ENCODE assay signal across 15 cellular contexts in the genomic region with DNA sequence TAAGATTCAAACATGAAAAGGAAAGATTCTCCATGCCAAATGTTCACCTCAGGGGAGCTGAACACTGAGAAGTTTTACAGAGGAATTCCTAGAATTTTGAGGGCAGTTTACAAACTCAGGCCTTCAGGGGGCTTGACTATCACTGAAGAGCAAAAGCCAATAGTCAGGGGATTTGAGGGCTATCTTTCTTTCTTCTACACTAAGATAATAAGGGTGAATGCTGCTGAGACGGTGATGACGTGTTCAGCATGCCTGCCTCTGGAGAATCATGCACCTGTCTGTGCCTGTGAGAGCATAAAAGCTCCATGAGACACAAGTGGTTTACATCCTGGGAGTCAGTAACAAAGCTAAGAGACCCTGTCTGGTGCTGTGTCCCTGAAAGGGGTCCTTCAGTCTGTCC.
DNase-seq lines count a peak whose midpoint lies in the region; ATAC-seq, FAIRE-seq and TF ChIP-seq lines count a peak whose summit lies in the region.
"Had no signal": no experiment of that assay in that cellular context is flagged by ENCODE, and none has a peak within 500 bp of the region (broad histone marks: within the 10 kb centered on the region; RNA-seq: fewer than 3 reads in every experiment).

No MANE protein-coding gene starts in this region.

- H3K36me3 ChIP-seq in HepG2 (replicated peaks in 1 of 2; ENCODE audit: control insufficient read depth in 1 of 2, insufficient read depth in 2 of 2, low read length in 2 of 2) (no peaks in the 10 kb centered on the region), right lobe of liver (no peaks in the 10 kb centered on the region), mesodermal cell (ENCODE audit: control insufficient read depth, insufficient read depth, low read length) (no peaks in the 10 kb centered on the region), PC-3 (ENCODE audit: low read depth, low read length) (no peaks in the 10 kb centered on the region)
- H3K36me3 ChIP-seq: BLaER1 treated with 17β-estradiol and CSF1 and Interleukin-3, amounts not matched to agents 10 nM and 100 nM had no signal

- no peak overlapping the region for H3K9ac ChIP-seq in HepG2 (ENCODE audit: insufficient read depth, low read depth, low read length)
- H3K9ac ChIP-seq in PC-3 (ENCODE audit: low read length), result no peak overlapping the region
- H3K9ac ChIP-seq: BLaER1 treated with 17β-estradiol and CSF1 and Interleukin-3, amounts not matched to agents 10 nM and 100 nM had no signal

- CTCF ChIA-PET in HepG2 (lab: Yijun Ruan, JAX; ENCODE audit: low intra/inter-chr PET ratio, low total read pairs) (no interaction called here), PC-3 (lab: Charles Lee) (no interaction called here)

- no peak overlapping the region for H2AFZ ChIP-seq in HepG2 (ENCODE audit: low read length)
- no peak overlapping the region for H2AFZ ChIP-seq in PC-3 (ENCODE audit: low read length)

- H3K27me3 ChIP-seq in HepG2 (ENCODE audit: control insufficient read depth in 1 of 2, insufficient read depth in 2 of 2, low read length in 2 of 2) (no peaks in the 10 kb centered on the region), right lobe of liver (no peaks in the 10 kb centered on the region), PC-3 (ENCODE audit: low read length) (no peaks in the 10 kb centered on the region)
- H3K27me3 ChIP-seq: BLaER1 treated with 17β-estradiol and CSF1 and Interleukin-3, amounts not matched to agents 10 nM and 100 nM had no signal

- BruUV-seq in HepG2 (replicated peaks; lab: Mats Ljungman, UMichigan), result no TSS peak
- BruUV-seq in PC-3 (replicated peaks; lab: Mats Ljungman, UMichigan), result no TSS peak

- POLR2A ChIA-PET in HepG2 (lab: Yijun Ruan, JAX) (no interaction called here), PC-3 (lab: Charles Lee; ENCODE audit: unreplicated experiment) (no interaction called here)

- H4K20me1 ChIP-seq in HepG2 (ENCODE audit: insufficient read depth, low read length) (no peaks in the 10 kb centered on the region), PC-3 (ENCODE audit: low read length) (no peaks in the 10 kb centered on the region)
- H4K20me1 ChIP-seq: BLaER1 treated with 17β-estradiol and CSF1 and Interleukin-3, amounts not matched to agents 10 nM and 100 nM had no signal

- TF ChIP-seq CTCF in HepG2 (CRISPR knock-in tag; IDR thresholded peaks at IDR 0.05), result no peak
- no peak for TF ChIP-seq CTCF in right lobe of liver (IDR thresholded peaks at IDR 0.05)
- no peak for TF ChIP-seq CTCF in PC-3 (conservative IDR thresholded peaks at IDR 0.05; ENCODE audit: low read depth, low read length)

- H3K4me2 ChIP-seq in HepG2 (ENCODE audit: low read depth, low read length), result no peak overlapping the region
- H3K4me2 ChIP-seq in PC-3 (ENCODE audit: low read length), result no peak overlapping the region
- H3K4me2 ChIP-seq: BLaER1 treated with 17β-estradiol and CSF1 and Interleukin-3, amounts not matched to agents 10 nM and 100 nM had no signal

- H3K4me1 ChIP-seq in HepG2 (ENCODE audit: insufficient read depth, low read length), result no peaks in the 10 kb centered on the region
- H3K4me1 ChIP-seq in right lobe of liver, result no peaks in the 10 kb centered on the region
- peaks cover 16% of the 10 kb centered on the region for H3K4me1 ChIP-seq in mesodermal cell (ENCODE audit: control insufficient read depth, insufficient read depth, low read length, poor library complexity, severe bottlenecking)
- H3K4me1 ChIP-seq in PC-3 (ENCODE audit: insufficient read depth, low read length), result no peaks in the 10 kb centered on the region; the same call in 1 of the 2 replicates
- H3K4me1 ChIP-seq: BLaER1 treated with 17β-estradiol and CSF1 and Interleukin-3, amounts not matched to agents 10 nM and 100 nM had no signal

- H3K4me3 ChIP-seq in HepG2 (replicated peaks in 1 of 3; ENCODE audit: insufficient read depth in 1 of 3, low read depth in 2 of 3, low read length in 3 of 3), result no peak overlapping the region
- no peak overlapping the region for H3K4me3 ChIP-seq in right lobe of liver
- no peak overlapping the region for H3K4me3 ChIP-seq in mesodermal cell (ENCODE audit: extremely low read depth, insufficient read depth, low read length, poor library complexity, severe bottlenecking)
- no peak overlapping the region for H3K4me3 ChIP-seq in PC-3 (ENCODE audit: low read length)
- H3K4me3 ChIP-seq: BLaER1 treated with 17β-estradiol and CSF1 and Interleukin-3, amounts not matched to agents 10 nM and 100 nM; GM12878 had no signal

- no peak for TF ChIP-seq RAD21 in HepG2 (CRISPR knock-in tag; IDR thresholded peaks at IDR 0.05)

- in situ Hi-C loops in HepG2 (cut with HindIII; ENCODE audit: extremely low pct_ligation_motif_present, low pct_unique_long_range_greater_than_20kb), result no loop called here

- no peaks in the 10 kb centered on the region for H3F3A ChIP-seq in PC-3 (ENCODE audit: low read length, unreplicated experiment)

- TF ChIP-seq EP300 in HepG2 (IDR thresholded peaks at IDR 0.05; ENCODE audit: low read depth in 2 of 2, low read length in 2 of 2) (no peak), HepG2 (CRISPR knock-in tag; IDR thresholded peaks at IDR 0.05; ENCODE audit: borderline replicate concordance) (no peak)

- H3K27ac ChIP-seq in HepG2 (ENCODE audit: extremely low read length, insufficient read depth, low read length) (no peak overlapping the region), right lobe of liver (no peak overlapping the region), mesodermal cell (ENCODE audit: low read depth, low read length, severe bottlenecking) (peak overlapping the region; percentile 64), PC-3 (ENCODE audit: low read length) (no peak overlapping the region)
- H3K27ac ChIP-seq: BLaER1 treated with 17β-estradiol and CSF1 and Interleukin-3, amounts not matched to agents 10 nM and 100 nM had no signal

- FAIRE-seq in HepG2 (lab: Jason Lieb, UNC), result no peak
- FAIRE-seq: GM12878, HTR-8/SVneo had no signal

- no peaks in the 10 kb centered on the region for H3K79me2 ChIP-seq in HepG2 (ENCODE audit: insufficient read depth, low read length)
- H3K79me2 ChIP-seq in PC-3 (ENCODE audit: low read length), result no peaks in the 10 kb centered on the region

- no peaks in the 10 kb centered on the region for H3K9me2 ChIP-seq in PC-3 (replicated peaks; ENCODE audit: low read length)

- WGBS in HepG2 (ENCODE audit: low lambda C conversion rate), result 22% methylated on average over 2 of the region's 2 CpGs
- no CpG with 5 or more reads among the region's 2 CpGs for WGBS in right lobe of liver (ENCODE audit: insufficient coverage, low coverage, low lambda C conversion rate, missing lambda C conversion rate)
- WGBS in mesodermal cell (ENCODE audit: insufficient coverage in 2 of 2), 2 experiments, result 75 to 80% methylated on average over 1 to 2 of the region's 2 CpGs

- TF ChIP-seq POLR2A in HepG2 (IDR thresholded peaks at IDR 0.05; ENCODE audit: insufficient read depth in 1 of 2, low read depth in 2 of 2, low read length in 2 of 2) (no peak), right lobe of liver (IDR thresholded peaks at IDR 0.05) (no peak)

- intact Hi-C loops in HepG2 (cut with micrococcal nuclease; ENCODE audit: unreplicated experiment) (no loop called here), right lobe of liver (cut with DNase I) (no loop called here), PC-3 (cut with micrococcal nuclease) (no loop called here)

- DNase-seq in HepG2 (ENCODE audit: low spot score), result no peak
- DNase-seq in right lobe of liver, result no peak
- DNase-seq in NCI-H345 treated with DMSO at 0.1 percent for 48 hours (lab: John Stamatoyannopoulos, UW; ENCODE audit: unreplicated experiment), result peak; percentile 33
- no peak for DNase-seq in T1000 (lab: John Stamatoyannopoulos, UW)
- no peak for DNase-seq in PC-3
- DNase-seq: CD8-positive, alpha-beta T cell; GOT3; H7; HFFc6 had no signal

- no peak for ATAC-seq in HepG2
- ATAC-seq in right lobe of liver, result no peak
- ATAC-seq in PC-3, result no peak
- ATAC-seq in HG03354 (IDR thresholded peaks at IDR 0.05; ENCODE audit: poor library complexity, severe bottlenecking, unreplicated experiment), result no peak
- ATAC-seq: CD8-positive, alpha-beta T cell; GM12878; HCT116 had no signal

- H3K9me3 ChIP-seq in HepG2 (ENCODE audit: low read length) (peaks cover 95% of the 10 kb centered on the region), right lobe of liver (no peaks in the 10 kb centered on the region), mesodermal cell (ENCODE audit: control insufficient read depth, low read length) (no peaks in the 10 kb centered on the region), PC-3 (ENCODE audit: low read length) (no peaks in the 10 kb centered on the region)

TF ChIP-seq in HepG2, 621 proteins besides CTCF, POLR2A, EP300 and RAD21:
- TF ChIP-seq ZSCAN25 (CRISPR knock-in tag; IDR thresholded peaks at IDR 0.05) (no peak), CREB1 (IDR thresholded peaks at IDR 0.05) (peak; percentile 61; the same call in 1 of the 2 replicates), CREB1 (CRISPR knock-in tag; IDR thresholded peaks at IDR 0.05) (no peak)
- TF ChIP-seq, protein P1, sequence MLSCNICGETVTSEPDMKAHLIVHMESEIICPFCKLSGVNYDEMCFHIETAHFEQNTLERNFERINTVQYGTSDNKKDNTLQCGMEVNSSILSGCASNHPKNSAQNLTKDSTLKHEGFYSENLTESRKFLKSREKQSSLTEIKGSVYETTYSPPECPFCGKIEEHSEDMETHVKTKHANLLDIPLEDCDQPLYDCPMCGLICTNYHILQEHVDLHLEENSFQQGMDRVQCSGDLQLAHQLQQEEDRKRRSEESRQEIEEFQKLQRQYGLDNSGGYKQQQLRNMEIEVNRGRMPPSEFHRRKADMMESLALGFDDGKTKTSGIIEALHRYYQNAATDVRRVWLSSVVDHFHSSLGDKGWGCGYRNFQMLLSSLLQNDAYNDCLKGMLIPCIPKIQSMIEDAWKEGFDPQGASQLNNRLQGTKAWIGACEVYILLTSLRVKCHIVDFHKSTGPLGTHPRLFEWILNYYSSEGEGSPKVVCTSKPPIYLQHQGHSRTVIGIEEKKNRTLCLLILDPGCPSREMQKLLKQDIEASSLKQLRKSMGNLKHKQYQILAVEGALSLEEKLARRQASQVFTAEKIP (CRISPR knock-in tag; IDR thresholded peaks at IDR 0.05; ENCODE audit: borderline replicate concordance), result no peak
